ENCODE assay signal across 8 cellular contexts in genomic region chr4:93002240-93002639, GRCh38.
"Had no signal": no experiment of that assay in that cellular context is flagged by ENCODE, and none has a peak within 500 bp of the region (broad histone marks: within the 10 kb centered on the region; RNA-seq: fewer than 3 reads in every experiment).

No MANE protein-coding gene starts in this region.

- FAIRE-seq: G401.6, GM12878, GM12891, GM12892, GM18507, GM19239 had no signal

- H3K4me3 ChIP-seq: GM12878 had no signal

- DNase-seq: GDM1, GF-D8 had no signal

- ATAC-seq: GM12878 had no signal
